Comparison of ENCODE assay signal across 9 cellular contexts in the genomic region with DNA sequence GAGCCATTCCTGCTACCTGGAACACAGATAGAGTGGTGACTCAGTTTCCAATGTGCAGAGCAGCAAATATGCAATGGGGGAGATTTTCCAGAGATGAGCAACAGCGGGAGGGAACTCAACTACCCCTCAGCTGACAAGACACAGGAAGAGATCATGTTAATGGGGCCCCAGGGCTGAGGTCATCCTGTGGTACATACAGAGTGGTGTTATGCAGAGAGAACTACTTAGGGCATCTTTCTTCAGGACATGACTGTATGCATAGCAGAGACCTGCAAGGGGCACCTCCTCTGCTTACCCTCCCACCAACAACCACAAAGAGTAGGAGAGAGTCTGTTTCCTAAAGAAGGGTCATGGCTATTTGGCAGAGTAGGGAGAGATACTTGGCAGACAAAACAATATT. TPM values are rescaled to one million over a fixed set of nuclear protein-coding genes. Genes with fewer than 3 reads are reported as not detected.
DNase-seq lines count a peak whose midpoint lies in the region; ATAC-seq and TF ChIP-seq lines count a peak whose summit lies in the region.
"Had no signal": no experiment of that assay in that cellular context is flagged by ENCODE, and none has a peak within 500 bp of the region (broad histone marks: within the 10 kb centered on the region; RNA-seq: fewer than 3 reads in every experiment).

No MANE protein-coding gene starts in this region.

- H3K9me3 Mint-ChIP-seq in effector memory CD8-positive, alpha-beta T cell = no peaks in the 10 kb centered on the region

- peaks cover 8 to 13% of the 10 kb centered on the region in 2 donors for H3K4me1 Mint-ChIP-seq in effector memory CD8-positive, alpha-beta T cell (ENCODE audit: low read depth in 2 of 2)

- in situ Hi-C loops in brain microvascular endothelial cell (cut with HindIII; ENCODE audit: low pct_ligation_motif_present, low sequenced_read_pairs) = no loop called here

- H3K4me3 Mint-ChIP-seq in effector memory CD8-positive, alpha-beta T cell = peak overlapping the region; percentile 55 to 77

- peaks cover 3% of the 10 kb centered on the region for H3K36me3 Mint-ChIP-seq in effector memory CD8-positive, alpha-beta T cell (ENCODE audit: insufficient read depth)

- no peaks in the 10 kb centered on the region for H3K27me3 ChIP-seq in brain microvascular endothelial cell (replicated peaks)

- TF ChIP-seq CTCF in brain microvascular endothelial cell (IDR thresholded peaks at IDR 0.05; ENCODE audit: low read depth, low read length, missing control alignments) = no peak

- H3K27ac ChIP-seq in brain microvascular endothelial cell = no peak overlapping the region

- no peaks in the 10 kb centered on the region for H3K36me3 ChIP-seq in brain microvascular endothelial cell (replicated peaks)

- no peak overlapping the region for H3K4me3 ChIP-seq in brain microvascular endothelial cell (ENCODE audit: low read depth, low read length)

- peak; percentile 38 for ATAC-seq in GM21423 (IDR thresholded peaks at IDR 0.05; ENCODE audit: unreplicated experiment)
- peak; percentile 40 for ATAC-seq in HG03521 (IDR thresholded peaks at IDR 0.05; ENCODE audit: unreplicated experiment)
- peak; percentile 77 for ATAC-seq in effector memory CD8-positive, alpha-beta T cell (replicated peaks)

- H3K27me3 Mint-ChIP-seq in effector memory CD8-positive, alpha-beta T cell = no peaks in the 10 kb centered on the region

- DNase-seq in EL (peak; percentile 21), NCI-H2171 (lab: John Stamatoyannopoulos, UW) (no peak), mesenteric fat pad (ENCODE audit: low spot score) (no peak), amniotic stem cell (lab: John Stamatoyannopoulos, UW) (no peak), brain microvascular endothelial cell (no peak)
- no peak for DNase-seq in effector memory CD8-positive, alpha-beta T cell
- DNase-seq: NCI-H2081 had no signal

- H3K27ac Mint-ChIP-seq in effector memory CD8-positive, alpha-beta T cell = peak overlapping the region; percentile 1 to 19

RNA-seq across cellular contexts. Expression of gene TBC1D5, which starts 6.8 kb away (rescaled TPM):
- 50.1 TPM for total RNA-seq in mesenteric fat pad
